In the genomic region with DNA sequence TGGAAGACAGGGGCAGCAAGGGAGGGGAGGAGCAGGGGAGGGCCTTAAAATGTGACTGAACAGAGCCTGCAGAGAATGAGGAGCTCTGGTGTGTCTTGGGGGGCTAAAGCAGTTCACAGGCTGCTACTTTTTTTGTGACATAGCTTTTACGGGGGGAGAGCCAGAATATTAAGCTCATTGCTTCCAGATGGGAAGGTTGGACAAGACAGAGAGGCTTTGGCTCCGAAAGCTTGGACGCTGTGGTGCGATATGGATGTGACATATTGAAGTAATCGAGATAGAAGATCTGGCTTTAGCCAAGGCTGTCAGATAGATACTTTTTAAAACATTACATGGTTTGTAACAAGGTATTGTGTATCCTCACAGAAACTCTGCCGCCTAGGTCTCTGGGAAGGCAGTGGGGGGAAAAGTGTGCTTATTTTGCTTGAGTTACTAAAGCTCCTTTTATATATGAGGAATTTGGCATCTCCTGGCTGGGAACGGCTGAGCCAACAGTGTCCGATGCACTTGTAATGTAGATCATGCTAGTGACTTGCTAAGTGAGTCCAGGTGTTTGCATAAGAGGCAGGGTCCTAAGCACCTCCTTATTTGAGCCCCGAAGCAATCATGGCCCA, we compare ENCODE assay signal across 8 cellular contexts. TPM values are rescaled to one million over a fixed set of nuclear protein-coding genes. Genes with fewer than 3 reads are reported as not detected.
DNase-seq lines count a peak whose midpoint lies in the region; ATAC-seq and TF ChIP-seq lines count a peak whose summit lies in the region.

No MANE protein-coding gene starts in this region.

- no peak for DNase-seq in Right ventricle myocardium inferior (ENCODE audit: missing footprints)
- DNase-seq in cardiac septum (ENCODE audit: low spot score) = no peak
- DNase-seq in right atrium auricular region (ENCODE audit: low spot score) = no peak
- DNase-seq in aorta = no peak
- no peak for DNase-seq in NOMO-1 (lab: John Stamatoyannopoulos, UW; ENCODE audit: unreplicated experiment in 2 of 2)
- DNase-seq in effector memory CD4-positive, alpha-beta T cell = no peak
- no peak for DNase-seq in foreskin melanocyte

- 5 to 11% methylated on average over 9 of the region's 9 CpGs for WGBS in aorta, 2 donors

- H3K36me3 ChIP-seq in right atrium auricular region (no peaks in the 10 kb centered on the region), aorta (ENCODE audit: control insufficient read depth in 1 of 2, insufficient read depth in 2 of 2, low read length in 1 of 2) (no peaks in the 10 kb centered on the region)
- H3K36me3 ChIP-seq in effector memory CD4-positive, alpha-beta T cell (ENCODE audit: control insufficient read depth, insufficient read depth, low read length) = no peaks in the 10 kb centered on the region

- intact Hi-C loops in Right ventricle myocardium inferior (cut with DNase I) = loop anchor here (1.0 to 10.0 kb wide), 8 partner anchors 77 to 1343 kb away; no protein-coding TSS in a partner anchor
- intact Hi-C loops in cardiac septum (cut with DNase I) = loop anchor here (2.0 to 10.0 kb wide), 6 partner anchors 41 to 1343 kb away; partner anchors contain the start of gene RDH14
- intact Hi-C loops in aorta (cut with DNase I) = loop anchor here (2.0 to 10.0 kb wide), 11 partner anchors 37 to 1345 kb away; no protein-coding TSS in a partner anchor

- no peak for TF ChIP-seq CTCF in right atrium auricular region (IDR thresholded peaks at IDR 0.05)

- H3K4me1 ChIP-seq in right atrium auricular region = peaks cover 0 to 42% of the 10 kb centered on the region in 2 donors
- H3K4me1 ChIP-seq in aorta (ENCODE audit: control insufficient read depth in 1 of 2, insufficient read depth in 2 of 2, low read length in 2 of 2) = peaks cover 4 to 6% of the 10 kb centered on the region in 2 donors
- H3K4me1 ChIP-seq in effector memory CD4-positive, alpha-beta T cell (ENCODE audit: control insufficient read depth, insufficient read depth, low read length, poor library complexity, severe bottlenecking) = no peaks in the 10 kb centered on the region

- no peaks in the 10 kb centered on the region for H3K9me3 ChIP-seq in right atrium auricular region
- H3K9me3 ChIP-seq in aorta (ENCODE audit: control insufficient read depth, low read length) = no peaks in the 10 kb centered on the region
- H3K9me3 ChIP-seq in effector memory CD4-positive, alpha-beta T cell (ENCODE audit: control insufficient read depth, low read length) = no peaks in the 10 kb centered on the region

- H3K27me3 ChIP-seq in right atrium auricular region (no peaks in the 10 kb centered on the region), aorta (ENCODE audit: control insufficient read depth in 1 of 2, insufficient read depth in 2 of 2, low read length in 1 of 2) (no peaks in the 10 kb centered on the region)
- H3K27me3 ChIP-seq in effector memory CD4-positive, alpha-beta T cell (replicated peaks; ENCODE audit: control insufficient read depth, insufficient read depth, low read length, poor library complexity, severe bottlenecking) = no peaks in the 10 kb centered on the region

- H3K27ac ChIP-seq in right atrium auricular region = peak overlapping the region; percentile 70 to 84
- peak overlapping the region in 1 of 2 donors; percentile 46 for H3K27ac ChIP-seq in aorta (ENCODE audit: low read depth in 1 of 2, low read length in 2 of 2)
- no peak overlapping the region for H3K27ac ChIP-seq in effector memory CD4-positive, alpha-beta T cell (ENCODE audit: insufficient read depth, low read length, poor library complexity, severe bottlenecking)

- ATAC-seq in Right ventricle myocardium inferior = peak; percentile 11
- ATAC-seq in HG03378 (IDR thresholded peaks at IDR 0.05; ENCODE audit: unreplicated experiment) = peak; percentile 5
- peak; percentile 2 for ATAC-seq in aorta (ENCODE audit: low FRiP score)

- no peak overlapping the region for H3K4me3 ChIP-seq in right atrium auricular region
- H3K4me3 ChIP-seq in aorta (ENCODE audit: low read length in 2 of 2) = no peak overlapping the region
- H3K4me3 ChIP-seq in effector memory CD4-positive, alpha-beta T cell (ENCODE audit: insufficient read depth, low read depth, low read length, poor library complexity, severe bottlenecking) = no peak overlapping the region

RNA-seq across cellular contexts. Expression of gene RDH14, which starts 40.4 kb away (rescaled TPM):
- total RNA-seq in Right ventricle myocardium inferior (46.3 TPM), cardiac septum (35.4 TPM), right atrium auricular region (10 to 100 TPM; 45.0 to 67.5 TPM), aorta (10 to 100 TPM; 23.8 to 24.1 TPM)
- polyA plus RNA-seq in aorta = 10 to 100 TPM; 10.8 to 32.3 TPM
